Comparison of ENCODE assay signal across 8 cellular contexts in the genomic region with DNA sequence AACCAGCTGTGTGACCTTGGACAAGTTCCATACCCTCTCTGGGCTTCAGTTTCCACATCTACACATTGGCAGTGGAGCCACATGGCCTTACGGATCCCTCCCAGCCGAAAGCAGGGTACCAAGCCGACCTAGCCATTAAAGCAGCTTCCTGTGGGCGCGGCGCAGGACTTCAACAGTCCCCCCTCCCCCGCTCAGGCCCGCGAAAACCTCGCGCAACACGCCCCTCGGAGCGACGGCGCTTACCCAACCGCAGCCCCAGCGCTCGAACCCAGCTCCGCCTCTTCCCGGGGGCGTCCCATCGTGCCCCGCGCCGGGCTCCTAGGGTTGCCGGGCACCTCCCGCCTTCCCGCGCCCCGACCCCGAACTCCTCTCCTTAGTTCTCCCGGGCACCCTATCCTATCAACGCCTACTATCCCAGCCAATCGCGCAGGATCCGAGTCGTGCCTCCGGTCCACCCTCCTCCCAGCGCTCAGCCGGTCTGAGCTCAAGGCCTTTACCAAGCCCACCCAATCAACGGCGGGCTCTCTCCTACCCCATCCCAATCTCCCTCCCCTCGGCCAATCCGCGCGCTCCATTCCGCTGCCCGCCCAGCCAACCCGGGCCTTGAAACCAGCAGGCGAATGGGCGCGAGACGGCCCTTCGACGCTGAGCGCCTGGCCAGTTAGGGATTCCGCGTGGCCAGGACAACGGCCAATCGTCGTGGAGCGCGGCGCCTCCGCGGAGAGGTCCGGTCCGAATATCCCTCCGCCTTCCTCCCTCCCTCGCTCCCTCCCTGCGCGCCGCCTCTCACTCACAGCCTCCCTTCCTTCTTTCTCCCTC. TPM values are rescaled to one million over a fixed set of nuclear protein-coding genes. Genes with fewer than 3 reads are reported as not detected.
DNase-seq lines count a peak whose midpoint lies in the region; ATAC-seq lines count a peak whose summit lies in the region.

TSS of gene KPNB1 (plus strand) at position 767 of the 819 bp plus-strand sequence. CDS start 326 bp downstream, outside the sequence.

- H3K27ac Mint-ChIP-seq in IgD-negative memory B cell, result peak within 1 kb of the TSS; percentile 83 to 98 (median 97)

- no peaks in the 10 kb centered on the region for H3K9me3 Mint-ChIP-seq in IgD-negative memory B cell

- no peaks in the 10 kb centered on the region for H3K27me3 ChIP-seq in mononuclear cell (ENCODE audit: insufficient read depth, low read length)

- H3K4me3 ChIP-seq in mononuclear cell (ENCODE audit: low read length), result peak within 1 kb of the TSS; percentile 72

- no peaks in the 10 kb centered on the region for H3K36me3 Mint-ChIP-seq in IgD-negative memory B cell

- peak within 1 kb of the TSS; percentile 96 to 100 (median 97) for H3K4me3 Mint-ChIP-seq in IgD-negative memory B cell

- H3K4me1 Mint-ChIP-seq in IgD-negative memory B cell, result peaks cover 21 to 31% (median 30%) of the 10 kb centered on the region in 3 donors

- peak; percentile 76 for ATAC-seq in GM21529 (IDR thresholded peaks at IDR 0.05; ENCODE audit: unreplicated experiment)

- H3K27me3 Mint-ChIP-seq in IgD-negative memory B cell, result no peaks in the 10 kb centered on the region

- no peaks in the 10 kb centered on the region for H3K9me3 ChIP-seq in mononuclear cell (ENCODE audit: low read depth, low read length)

- DNase-seq in DMS 273 treated with DMSO at 0.1 percent for 48 hours (lab: John Stamatoyannopoulos, UW) (peak; percentile 99), OCI-M2 (lab: John Stamatoyannopoulos, UW; ENCODE audit: unreplicated experiment) (peak; percentile 96), activated T-cell treated with anti-CD3 and anti-CD28 coated beads for 4 hours (peak; percentile 91), epidermal melanocyte (ENCODE audit: insufficient read length, low spot score) (peak; percentile 74)
- DNase-seq in stimulated activated CD8-positive, alpha-beta memory T cell treated with anti-CD3 and anti-CD28 coated beads, Interleukin-4, amount 100 ng/mL, for 1 hour (ENCODE audit: low read depth in 2 of 2, low spot score in 1 of 2), result peak; percentile 88 to 94

- H3K4me1 ChIP-seq in mononuclear cell (ENCODE audit: insufficient read depth, low read length), result peaks cover 82% of the 10 kb centered on the region

RNA-seq across cellular contexts. Expression of gene KPNB1, which starts in this region (rescaled TPM):
- polyA plus RNA-seq in IgD-negative memory B cell, result 28.4 TPM
- total RNA-seq in mononuclear cell, result 161 TPM

Comparison
In these comparisons a context has a peak if more than half of its experiments do, and no peak if none do; other contexts are left out.
1. Peak in every context shown above with its lines: DNase-seq, ATAC-seq and H3K4me3 ChIP-seq.